ENCODE assay signal across 27 cellular contexts in the genomic region with DNA sequence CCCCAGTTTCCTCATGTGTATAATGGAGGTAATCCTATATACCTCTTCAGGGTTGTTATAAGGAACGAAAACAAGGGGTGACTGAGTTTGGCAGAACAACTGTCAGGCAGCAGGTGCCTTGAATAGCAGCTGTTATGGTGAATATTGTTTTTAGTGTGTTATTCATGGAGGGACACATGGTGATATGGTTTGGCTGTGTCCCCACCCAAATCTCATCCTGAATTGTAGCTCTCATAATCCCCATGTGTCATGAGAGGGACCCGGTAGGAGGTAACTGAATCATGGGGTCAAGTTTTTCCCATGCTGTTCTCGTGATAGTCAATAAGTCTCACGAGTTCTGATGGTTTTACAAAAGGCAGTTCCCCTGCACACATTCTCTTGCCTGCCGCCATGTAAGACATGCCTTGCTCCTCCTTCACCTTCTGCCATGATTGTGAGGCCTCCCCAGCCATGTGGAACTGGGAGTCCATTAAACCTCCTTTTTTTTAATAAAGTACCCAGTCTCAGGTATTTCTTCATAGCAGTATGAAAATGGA. TPM values are rescaled to one million over a fixed set of nuclear protein-coding genes. Genes with fewer than 3 reads are reported as not detected.
DNase-seq lines count a peak whose midpoint lies in the region; ATAC-seq, FAIRE-seq and TF ChIP-seq lines count a peak whose summit lies in the region.
"Had no signal": no experiment of that assay in that cellular context is flagged by ENCODE, and none has a peak within 500 bp of the region (broad histone marks: within the 10 kb centered on the region; RNA-seq: fewer than 3 reads in every experiment).

No MANE protein-coding gene starts in this region.

- in situ Hi-C loops in IMR-90 (cut with MboI; ENCODE audit: low sequenced_read_pairs): no loop called here

- 58% methylated on average over 5 of the region's 5 CpGs for WGBS in A549 (ENCODE audit: missing lambda C conversion rate)
- 40% methylated on average over 2 of the region's 5 CpGs; no CpG with 5 or more reads in 1 of the 2 experiments for WGBS in IMR-90 (ENCODE audit: extremely low coverage in 2 of 2, insufficient read length in 1 of 2), 2 experiments
- 88% methylated on average over 5 of the region's 5 CpGs for WGBS in hepatocyte (ENCODE audit: low lambda C conversion rate, missing lambda C conversion rate)

- TF ChIP-seq EP300 in A549 (IDR thresholded peaks at IDR 0.05): no peak

- dilution Hi-C loops in IMR-90 (cut with HindIII; ENCODE audit: low sequenced_read_pairs, unreplicated experiment): no loop called here

- H3K9me3 ChIP-seq in A549 (no peaks in the 10 kb centered on the region), IMR-90 (ENCODE audit: control insufficient read depth, insufficient read depth, low read length) (peaks cover 2% of the 10 kb centered on the region; the same call in 1 of the 2 replicates), hepatocyte (ENCODE audit: low read depth) (no peaks in the 10 kb centered on the region)
- no peaks in the 10 kb centered on the region for H3K9me3 ChIP-seq in CD4-positive, alpha-beta T cell (ENCODE audit: control insufficient read depth, low read length)
- H3K9me3 ChIP-seq: esophagus muscularis mucosa, vagina had no signal

- H3K27me3 ChIP-seq in IMR-90 (ENCODE audit: control insufficient read depth, insufficient read depth, low read length) (no peaks in the 10 kb centered on the region), hepatocyte (no peaks in the 10 kb centered on the region)
- H3K27me3 ChIP-seq in CD4-positive, alpha-beta T cell (ENCODE audit: control insufficient read depth, insufficient read depth, low read length): peaks cover 8% of the 10 kb centered on the region
- H3K27me3 ChIP-seq: esophagus muscularis mucosa, vagina had no signal

- peak overlapping the region; percentile 83 for H3K14ac ChIP-seq in IMR-90 (replicated peaks; ENCODE audit: low read depth, low read length)

- peaks cover 21% of the 10 kb centered on the region for H3K9me1 ChIP-seq in IMR-90 (ENCODE audit: insufficient read depth, low read length)

- H3K4me2 ChIP-seq in A549 (peak overlapping the region; percentile 61), IMR-90 (ENCODE audit: low read depth, low read length) (no peak overlapping the region), hepatocyte (no peak overlapping the region)

- H3K9me3 Mint-ChIP-seq in CD4-positive, alpha-beta T cell: peaks cover 3% of the 10 kb centered on the region

- H2AK5ac ChIP-seq in IMR-90 (ENCODE audit: low read depth, low read length): peak overlapping the region; percentile 91

- H3K4me3 Mint-ChIP-seq in CD4-positive, alpha-beta T cell: no peak overlapping the region
- H3K4me3 Mint-ChIP-seq: memory B cell; naive thymus-derived CD8-positive, alpha-beta T cell; WTC11 had no signal

- H3K23ac ChIP-seq in IMR-90 (ENCODE audit: low read depth, low read length): peak overlapping the region; percentile 50; the same call in 1 of the 2 replicates

- H3K27me3 Mint-ChIP-seq in CD4-positive, alpha-beta T cell: peaks cover 24% of the 10 kb centered on the region

- POLR2A ChIA-PET in A549 (lab: Yijun Ruan, JAX): interaction anchor here (1.5 to 2.9 kb wide), 3 partner anchors 18 to 125 kb away, joined by 3 to 16 read pairs (median 5); partner anchors contain the start of genes PVR and ZNF180
- POLR2A ChIA-PET in IMR-90 (lab: Charles Lee; ENCODE audit: unreplicated experiment): interaction anchor here (0.9 kb wide), 1 partner anchor 22 kb away, joined by 3 read pairs; no protein-coding TSS in a partner anchor
- POLR2A ChIA-PET in CD4-positive, alpha-beta T cell (lab: Charles Lee): no interaction called here

- peak overlapping the region; percentile 95 for H3K4ac ChIP-seq in IMR-90 (ENCODE audit: low read depth, low read length)

- peak overlapping the region; percentile 73 for H2BK5ac ChIP-seq in IMR-90 (ENCODE audit: low read depth, low read length, poor library complexity, severe bottlenecking)

- H3K79me1 ChIP-seq in IMR-90 (ENCODE audit: low read depth in 1 of 2, low read length in 2 of 2): no peaks in the 10 kb centered on the region; a peak in 1 of 4 replicates

- intact Hi-C loops in IMR-90 (cut with micrococcal nuclease): loop anchor here (1.0 kb wide), 2 partner anchors 22 to 37 kb away; no protein-coding TSS in a partner anchor
- intact Hi-C loops in CD4-positive, alpha-beta T cell (cut with DNase I, micrococcal nuclease): no loop called here

- no peaks in the 10 kb centered on the region; the same call in 1 of the 2 replicates for H4K20me1 ChIP-seq in IMR-90 (ENCODE audit: insufficient read depth, low read length)
- H4K20me1 ChIP-seq in hepatocyte (ENCODE audit: insufficient read depth, poor library complexity, severe bottlenecking): no peaks in the 10 kb centered on the region

- no peak overlapping the region for H3K27ac Mint-ChIP-seq in CD4-positive, alpha-beta T cell
- H3K27ac Mint-ChIP-seq: memory B cell; naive thymus-derived CD8-positive, alpha-beta T cell; WTC11 had no signal

- H3K79me2 ChIP-seq in hepatocyte: no peaks in the 10 kb centered on the region

- H3K27ac ChIP-seq in A549 (peak overlapping the region; percentile 76 to 89), IMR-90 (ENCODE audit: insufficient read depth, low read length) (peak overlapping the region; percentile 75), hepatocyte (peak overlapping the region; percentile 12)
- no peak overlapping the region for H3K27ac ChIP-seq in CD4-positive, alpha-beta T cell (ENCODE audit: low read depth, low read length)
- H3K27ac ChIP-seq: vagina had no signal

- H3K9ac ChIP-seq in IMR-90 (ENCODE audit: low read depth, low read length): no peak overlapping the region

- peak overlapping the region; percentile 99 for H2BK20ac ChIP-seq in IMR-90 (ENCODE audit: low read depth, low read length)

- peak overlapping the region; percentile 97 for H2BK120ac ChIP-seq in IMR-90 (ENCODE audit: low read depth, low read length)

- peak overlapping the region; percentile 39 for H4K5ac ChIP-seq in IMR-90 (ENCODE audit: low read depth, low read length)

- H3K4me1 Mint-ChIP-seq in CD4-positive, alpha-beta T cell (ENCODE audit: low read depth): no peaks in the 10 kb centered on the region
- H3K4me1 Mint-ChIP-seq: memory B cell; naive thymus-derived CD8-positive, alpha-beta T cell; WTC11 had no signal

- H4K91ac ChIP-seq in IMR-90 (ENCODE audit: insufficient read depth, low read depth, low read length): peak overlapping the region; percentile 91

- no peak for TF ChIP-seq RAD21 in A549 (conservative IDR thresholded peaks at IDR 0.05 in 1 of 2, IDR thresholded peaks at IDR 0.05 in 1 of 2)
- TF ChIP-seq RAD21 in IMR-90 (IDR thresholded peaks at IDR 0.05; ENCODE audit: low read length): no peak

- peaks cover 6% of the 10 kb centered on the region; the same call in 1 of the 2 replicates for H3K36me3 ChIP-seq in IMR-90 (ENCODE audit: control insufficient read depth, insufficient read depth, low read length)
- H3K36me3 ChIP-seq in hepatocyte (replicated peaks; ENCODE audit: insufficient read depth, low read depth): no peaks in the 10 kb centered on the region
- H3K36me3 ChIP-seq: esophagus muscularis mucosa, vagina had no signal

- H3K36me3 Mint-ChIP-seq in CD4-positive, alpha-beta T cell (ENCODE audit: low read depth): no peaks in the 10 kb centered on the region
- H3K36me3 Mint-ChIP-seq: WTC11 had no signal

- TF ChIP-seq POLR2A in A549 (IDR thresholded peaks at IDR 0.05; ENCODE audit: low read length): no peak
- no peak for TF ChIP-seq POLR2A in IMR-90 (IDR thresholded peaks at IDR 0.05; ENCODE audit: low read depth, low read length)

- no peak for DNase-seq in A549 (ENCODE audit: low read depth in 1 of 2, low spot score in 1 of 2)
- DNase-seq in IMR-90: peak; percentile 77
- DNase-seq in hepatocyte (ENCODE audit: low spot score): no peak
- no peak for DNase-seq in CD4-positive, alpha-beta T cell
- DNase-seq in NCI-H69 (lab: John Stamatoyannopoulos, UW): no peak
- DNase-seq in SIG-M5 treated with dmso at 0.1 percent for 504 hours (lab: John Stamatoyannopoulos, UW; ENCODE audit: unreplicated experiment): no peak
- DNase-seq in foreskin melanocyte: no peak
- DNase-seq: activated CD4-positive, alpha-beta T cell treated with anti-CD3 and anti-CD28 coated beads, Interleukin-2, amount 50 U/mL, for 4 hours; C1 segment of cervical spinal cord; GF-D8; naive thymus-derived CD8-positive, alpha-beta T cell; NCI-H1417 treated with DMSO at 0.1 percent for 48 hours; NCI-H2107; NCI-H524 treated with DMSO at 0.1 percent for 48 hours; SHP77 treated with DMSO at 0.1 percent for 48 hours; T-helper 2 cell had no signal

- H2AFZ ChIP-seq in IMR-90 (replicated peaks; ENCODE audit: low read length, poor library complexity): no peak overlapping the region
- H2AFZ ChIP-seq in hepatocyte: no peak overlapping the region

- CTCF ChIA-PET in A549 (lab: Yijun Ruan, JAX) (interaction anchor here (1.2 to 12.4 kb wide), 9 partner anchors 10 to 434 kb away, joined by 3 to 103 read pairs (median 7); partner anchors contain the start of gene IGSF23), IMR-90 (lab: Yijun Ruan, JAX) (interaction anchor here (0.6 to 1.0 kb wide), 4 partner anchors 10 to 149 kb away, joined by 3 to 5 read pairs (median 4); no protein-coding TSS in a partner anchor)
- CTCF ChIA-PET in CD4-positive, alpha-beta T cell (lab: Charles Lee): no interaction called here

- TF ChIP-seq CTCF in A549 (IDR thresholded peaks at IDR 0.05) (no peak), IMR-90 (conservative IDR thresholded peaks at IDR 0.05; ENCODE audit: low read depth, low read length) (no peak), hepatocyte (IDR thresholded peaks at IDR 0.05; ENCODE audit: poor library complexity) (no peak)
- TF ChIP-seq CTCF in CD4-positive, alpha-beta T cell (IDR thresholded peaks at IDR 0.05): no peak

- ATAC-seq in A549 (no peak), IMR-90 (ENCODE audit: low read depth) (peak; percentile 2), SK-N-SH treated with all-trans-retinoic acid at 6 μM for 48 hours (peak; percentile 27)
- ATAC-seq in CD4-positive, alpha-beta T cell (ENCODE audit: poor library complexity): no peak
- ATAC-seq: naive thymus-derived CD8-positive, alpha-beta T cell; WTC11 had no signal

- H3K4me1 ChIP-seq in A549: peaks cover 43% of the 10 kb centered on the region
- H3K4me1 ChIP-seq in IMR-90 (ENCODE audit: control insufficient read depth, insufficient read depth, low read length): peaks cover 15% of the 10 kb centered on the region
- H3K4me1 ChIP-seq in hepatocyte (ENCODE audit: insufficient read depth): peaks cover 6% of the 10 kb centered on the region
- H3K4me1 ChIP-seq: vagina had no signal

- no TSS peak for BruUV-seq in IMR-90 (replicated peaks; lab: Mats Ljungman, UMichigan)

- H2AK9ac ChIP-seq in IMR-90 (replicated peaks; ENCODE audit: low read depth, low read length, poor library complexity): no peak overlapping the region

- H3K4me3 ChIP-seq in A549: no peak overlapping the region
- H3K4me3 ChIP-seq in IMR-90 (ENCODE audit: insufficient read depth, low read depth, low read length): no peak overlapping the region
- H3K4me3 ChIP-seq in hepatocyte: no peak overlapping the region
- H3K4me3 ChIP-seq: esophagus muscularis mucosa, vagina had no signal

- peak overlapping the region; percentile 41; the same call in 1 of the 2 replicates for H3K56ac ChIP-seq in IMR-90 (ENCODE audit: extremely low read depth, insufficient read depth, low read length)

- H3K9me2 ChIP-seq in hepatocyte (replicated peaks; ENCODE audit: insufficient read depth): no peaks in the 10 kb centered on the region

- H4K8ac ChIP-seq in IMR-90 (ENCODE audit: low read depth in 2 of 2, low read length in 2 of 2): peak overlapping the region; percentile 24 to 91

- FAIRE-seq in A549 (lab: Jason Lieb, UNC): no peak
- FAIRE-seq: GM12891, GM19239 had no signal

- peak overlapping the region; percentile 77 for H2BK15ac ChIP-seq in IMR-90 (ENCODE audit: low read depth, low read length)

- H3K18ac ChIP-seq in IMR-90 (ENCODE audit: low read depth, low read length): peak overlapping the region; percentile 26

RNA-seq across cellular contexts. Expression of gene IGSF23, which starts 12.2 kb away (rescaled TPM):
- polyA plus RNA-seq in A549 (2011; rRNA removed): 0.14 and 0.29 TPM in 2 replicates
- polyA plus RNA-seq in A549 (2012; cell fraction: cytosol; rRNA removed): 0.29 TPM in 2 replicates
- 0.18 and 0.20 TPM in 2 replicates for polyA plus RNA-seq in A549 (2012; cell fraction: nucleus; rRNA removed)
- polyA plus RNA-seq in A549 (2017; fragmentation: RNase III; extraction: RNeasy Plus Mini Kit Qiagen cat#74134 plus additional on column Dnase treatment): 0.35 to 0.45 TPM (median 0.42 TPM) in 3 replicates
- not detected in 2 replicates for polyA minus RNA-seq in A549 (2011; rRNA and poly(A)+ RNA removed)
- total RNA-seq in IMR-90 (2012; rRNA removed): under 0.01 TPM in 1 of 2 replicates, not detected in the other
- polyA plus RNA-seq in IMR-90 (2012; rRNA removed): 0.26 and 0.27 TPM in 2 replicates
- 0.15 and 0.22 TPM in 2 replicates for polyA plus RNA-seq in IMR-90 (2012; cell fraction: cytosol; rRNA removed)
- 0.14 TPM in 1 of 2 replicates, not detected in the other for polyA plus RNA-seq in IMR-90 (2012; cell fraction: nucleus; rRNA removed; ENCODE audit: low replicate concordance)
- total RNA-seq in hepatocyte: 2.1 TPM in 2 replicates
- 0.21 and 3.8 TPM in 2 replicates for polyA plus RNA-seq in hepatocyte
- total RNA-seq in CD4-positive, alpha-beta T cell: not detected
- total RNA-seq: A673; cardiac septum; esophagus muscularis mucosa; naive thymus-derived CD8-positive, alpha-beta T cell; osteocyte; sciatic nerve; vagina; WTC11 had no signal
- polyA plus RNA-seq: naive thymus-derived CD8-positive, alpha-beta T cell had no signal

RNA-seq across cellular contexts. Expression of gene PVR, which starts 18.1 kb away (rescaled TPM):
- polyA plus RNA-seq in A549 (2011; rRNA removed) (108 and 110 TPM in 2 replicates), A549 (2017; fragmentation: RNase III; extraction: RNeasy Plus Mini Kit Qiagen cat#74134 plus additional on column Dnase treatment) (86.2 to 98.1 TPM (median 90.3 TPM) in 3 replicates), IMR-90 (2012; rRNA removed) (117 and 122 TPM in 2 replicates), hepatocyte (76.4 and 85.6 TPM in 2 replicates)
- 103 and 142 TPM in 2 replicates for polyA plus RNA-seq in A549 (2012; cell fraction: cytosol; rRNA removed)
- 163 and 226 TPM in 2 replicates for polyA plus RNA-seq in A549 (2012; cell fraction: nucleus; rRNA removed)
- polyA minus RNA-seq in A549 (2011; rRNA and poly(A)+ RNA removed): 145 and 164 TPM in 2 replicates
- total RNA-seq in IMR-90 (2012; rRNA removed) (93.0 and 106 TPM in 2 replicates), hepatocyte (123 and 124 TPM in 2 replicates)
- polyA plus RNA-seq in IMR-90 (2012; cell fraction: cytosol; rRNA removed): 62.8 and 141 TPM in 2 replicates
- 130 and 154 TPM in 2 replicates for polyA plus RNA-seq in IMR-90 (2012; cell fraction: nucleus; rRNA removed; ENCODE audit: low replicate concordance)
- total RNA-seq in CD4-positive, alpha-beta T cell: under 1 TPM; 0.67 to 0.82 TPM

RNA-seq across cellular contexts. Expression of gene CEACAM19, which starts 45.7 kb away (rescaled TPM):
- polyA plus RNA-seq in A549 (2011; rRNA removed) (8.2 and 13.7 TPM in 2 replicates), A549 (2017; fragmentation: RNase III; extraction: RNeasy Plus Mini Kit Qiagen cat#74134 plus additional on column Dnase treatment) (7.2 to 10.3 TPM (median 9.7 TPM) in 3 replicates), IMR-90 (2012; rRNA removed) (9.3 and 10.3 TPM in 2 replicates), hepatocyte (4.9 and 5.6 TPM in 2 replicates)
- polyA plus RNA-seq in A549 (2012; cell fraction: cytosol; rRNA removed): 10.0 and 12.3 TPM in 2 replicates
- 75.3 and 87.9 TPM in 2 replicates for polyA plus RNA-seq in A549 (2012; cell fraction: nucleus; rRNA removed)
- 13.7 and 14.9 TPM in 2 replicates for polyA minus RNA-seq in A549 (2011; rRNA and poly(A)+ RNA removed)
- total RNA-seq in IMR-90 (2012; rRNA removed) (0.56 and 0.72 TPM in 2 replicates), hepatocyte (2.8 and 5.1 TPM in 2 replicates)
- polyA plus RNA-seq in IMR-90 (2012; cell fraction: cytosol; rRNA removed): 2.6 and 5.9 TPM in 2 replicates
- polyA plus RNA-seq in IMR-90 (2012; cell fraction: nucleus; rRNA removed; ENCODE audit: low replicate concordance): 70.3 and 80.1 TPM in 2 replicates
- under 1 TPM; 0.27 to 0.78 TPM for total RNA-seq in CD4-positive, alpha-beta T cell

Comparison
In these comparisons a context has a peak if more than half of its experiments do, and no peak if none do; other contexts are left out.
1. ATAC-seq: peak in IMR-90 (single experiment) and SK-N-SH treated with all-trans-retinoic acid at 6 μM for 48 hours (single experiment); none in A549 (0 of 2) and CD4-positive, alpha-beta T cell (single experiment).
2. RNA of gene PVR, which starts 18.1 kb away (total RNA-seq): 123 to 124 TPM in hepatocyte and 93.0 to 106 TPM in IMR-90; 0.67 to 0.82 TPM in CD4-positive, alpha-beta T cell; every median in the first group is over 10 times any median in the second.
3. Of the 1 proteins assayed by ChIP-seq in both A549 and SK-N-SH treated with all-trans-retinoic acid at 6 μM for 48 hours: peak only in A549: RARB; only in SK-N-SH treated with all-trans-retinoic acid at 6 μM for 48 hours: none; in both: none; in neither: 0.